8 cellular contexts compared by ENCODE assay signal in genomic region chr11:71734375-71734774, GRCh38.
DNase-seq lines count a peak whose midpoint lies in the region; ATAC-seq and TF ChIP-seq lines count a peak whose summit lies in the region.
"Not testable (repeated sequence)": the region's sequence is repeated elsewhere in the genome, so short reads cannot be mapped to it uniquely, and the experiment has no call there.

No MANE protein-coding gene starts in this region.

- not testable (repeated sequence) for H3K4me2 ChIP-seq in GM23338

- not testable (repeated sequence) for H3F3A ChIP-seq in GM23338 (replicated peaks; ENCODE audit: low read depth)

- not testable (repeated sequence) for H3K27ac Mint-ChIP-seq in GM23338; activated CD4-positive, alpha-beta T cell treated with anti-CD3 and anti-CD28 coated beads for 36 hours; activated T-cell treated with anti-CD3 and anti-CD28 coated beads, Interleukin-2, amount 50 U/mL, for 72 hours; endodermal cell; nephron

- intact Hi-C loops in activated CD4-positive, alpha-beta T cell treated with anti-CD3 and anti-CD28 coated beads for 36 hours (cut with DNase I, micrococcal nuclease): loop anchor here in 1 of 2 experiments (2.0 kb wide), 1 partner anchor 96 kb away; no protein-coding TSS in a partner anchor

- not testable (repeated sequence) for H4K20me1 ChIP-seq in GM23338 (replicated peaks; ENCODE audit: insufficient read depth)

- not testable (repeated sequence) for H3K27ac ChIP-seq in GM23338 (ENCODE audit: low read depth); endodermal cell (ENCODE audit: low read depth, low read length)

- not testable (repeated sequence) for H3K79me2 ChIP-seq in GM23338 (replicated peaks; ENCODE audit: insufficient read depth)

- ATAC-seq in GM23338; activated CD4-positive, alpha-beta T cell treated with anti-CD3 and anti-CD28 coated beads for 36 hours; activated T-cell treated with anti-CD3 and anti-CD28 coated beads, Interleukin-2, amount 50 U/mL, for 72 hours (replicated peaks in 1 of 2): not testable (repeated sequence)

- H2AFZ ChIP-seq in GM23338: not testable (repeated sequence)

- CTCF ChIA-PET in activated CD4-positive, alpha-beta T cell treated with anti-CD3 and anti-CD28 coated beads for 36 hours (lab: Charles Lee): not testable (repeated sequence)

- not testable (repeated sequence) for H3K4me3 ChIP-seq in AG09309 (ENCODE audit: control insufficient read depth, low read depth, low read length); GM23338; endodermal cell (ENCODE audit: low read length)

- H3K27me3 Mint-ChIP-seq in GM23338 (ENCODE audit: insufficient read depth, low read depth, poor library complexity): peaks cover 10% of the 10 kb centered on the region
- H3K27me3 Mint-ChIP-seq in activated CD4-positive, alpha-beta T cell treated with anti-CD3 and anti-CD28 coated beads for 36 hours; endodermal cell (ENCODE audit: insufficient read depth); nephron (ENCODE audit: low read depth): not testable (repeated sequence)
- peaks cover 27% of the 10 kb centered on the region for H3K27me3 Mint-ChIP-seq in activated T-cell treated with anti-CD3 and anti-CD28 coated beads, Interleukin-2, amount 50 U/mL, for 72 hours (ENCODE audit: low read depth)

- POLR2A ChIA-PET in activated CD4-positive, alpha-beta T cell treated with anti-CD3 and anti-CD28 coated beads for 36 hours (lab: Charles Lee): not testable (repeated sequence)

- not testable (repeated sequence) for H3K36me3 ChIP-seq in GM23338 (ENCODE audit: insufficient read depth); endodermal cell (ENCODE audit: control insufficient read depth, insufficient read depth, low read length)

- not testable (repeated sequence) for DNase-seq in AG09309 (ENCODE audit: low read depth); GM23338 (ENCODE audit: low spot score); endodermal cell
- DNase-seq in OCI-M1 (lab: John Stamatoyannopoulos, UW): peak; percentile 75
- peak; percentile 53 for DNase-seq in activated CD4-positive, alpha-beta T cell treated with anti-CD3 and anti-CD28 coated beads for 36 hours
- peak; percentile 5 to 34 for DNase-seq in activated T-cell treated with anti-CD3 and anti-CD28 coated beads, Interleukin-2, amount 50 U/mL, for 72 hours
- peak; percentile 51 for DNase-seq in stimulated activated CD8-positive, alpha-beta memory T cell treated with anti-CD3 and anti-CD28 coated beads, Interleukin-4, amount 100 ng/mL, for 48 hours

- WGBS in endodermal cell (ENCODE audit: insufficient coverage in 1 of 2, insufficient read length in 1 of 2), 2 experiments: no CpG with 5 or more reads among the region's 3 CpGs

- not testable (repeated sequence) for H3K4me1 Mint-ChIP-seq in GM23338; activated CD4-positive, alpha-beta T cell treated with anti-CD3 and anti-CD28 coated beads for 36 hours; activated T-cell treated with anti-CD3 and anti-CD28 coated beads, Interleukin-2, amount 50 U/mL, for 72 hours (ENCODE audit: low read depth); endodermal cell; nephron

- H3K4me3 Mint-ChIP-seq in GM23338; activated CD4-positive, alpha-beta T cell treated with anti-CD3 and anti-CD28 coated beads for 36 hours; activated T-cell treated with anti-CD3 and anti-CD28 coated beads, Interleukin-2, amount 50 U/mL, for 72 hours; endodermal cell; nephron: not testable (repeated sequence)

- H3K36me3 Mint-ChIP-seq in GM23338 (ENCODE audit: low read depth): peaks cover 33% of the 10 kb centered on the region
- not testable (repeated sequence) for H3K36me3 Mint-ChIP-seq in activated CD4-positive, alpha-beta T cell treated with anti-CD3 and anti-CD28 coated beads for 36 hours (ENCODE audit: low read depth); activated T-cell treated with anti-CD3 and anti-CD28 coated beads, Interleukin-2, amount 50 U/mL, for 72 hours (ENCODE audit: insufficient read depth in 2 of 2); nephron (ENCODE audit: low read depth)
- peaks cover 23% of the 10 kb centered on the region for H3K36me3 Mint-ChIP-seq in endodermal cell (ENCODE audit: low read depth)

- TF ChIP-seq CTCF in AG09309 (IDR thresholded peaks at IDR 0.05; ENCODE audit: control insufficient read depth, insufficient read depth, low read depth, low read length, missing control alignments) (peak; percentile 1), GM23338 (conservative IDR thresholded peaks at IDR 0.05; ENCODE audit: low read depth in 2 of 2) (peak; percentile 16 to 64; a peak in 3 of 4 replicates), endodermal cell (conservative IDR thresholded peaks at IDR 0.05) (peak; percentile 54), nephron (IDR thresholded peaks at IDR 0.05; ENCODE audit: unreplicated experiment in 3 of 3) (peak in 2 of 3 experiments; percentile 15 to 24)

- H3K27me3 ChIP-seq in GM23338 (ENCODE audit: insufficient read depth); endodermal cell (ENCODE audit: control insufficient read depth, insufficient read depth, low read length, poor library complexity, severe bottlenecking): not testable (repeated sequence)

- not testable (repeated sequence) for H3K4me1 ChIP-seq in GM23338 (ENCODE audit: insufficient read depth); endodermal cell (ENCODE audit: control insufficient read depth, insufficient read depth, low read length)

- H3K9ac ChIP-seq in endodermal cell (ENCODE audit: extremely low read depth, low read length, poor library complexity, severe bottlenecking): not testable (repeated sequence)

- H3K9me3 Mint-ChIP-seq in GM23338 (peaks cover 36% of the 10 kb centered on the region), endodermal cell (peaks cover 37% of the 10 kb centered on the region)
- H3K9me3 Mint-ChIP-seq in activated CD4-positive, alpha-beta T cell treated with anti-CD3 and anti-CD28 coated beads for 36 hours (ENCODE audit: low read depth); activated T-cell treated with anti-CD3 and anti-CD28 coated beads, Interleukin-2, amount 50 U/mL, for 72 hours; nephron: not testable (repeated sequence)

- H3K9me3 ChIP-seq in endodermal cell (ENCODE audit: control insufficient read depth, low read length): peaks cover 25% of the 10 kb centered on the region

- H3K9me2 ChIP-seq in GM23338 (ENCODE audit: insufficient read depth): not testable (repeated sequence)

Comparison
In these comparisons a context has a peak if more than half of its experiments do, and no peak if none do; other contexts are left out.
1. CTCF ChIP-seq: peak in every context shown above with its lines; median percentile 54 in endodermal cell; 40 in GM23338; 20 in nephron; 1 in AG09309.